Comparison of ENCODE assay signal across 8 cellular contexts in the genomic region with DNA sequence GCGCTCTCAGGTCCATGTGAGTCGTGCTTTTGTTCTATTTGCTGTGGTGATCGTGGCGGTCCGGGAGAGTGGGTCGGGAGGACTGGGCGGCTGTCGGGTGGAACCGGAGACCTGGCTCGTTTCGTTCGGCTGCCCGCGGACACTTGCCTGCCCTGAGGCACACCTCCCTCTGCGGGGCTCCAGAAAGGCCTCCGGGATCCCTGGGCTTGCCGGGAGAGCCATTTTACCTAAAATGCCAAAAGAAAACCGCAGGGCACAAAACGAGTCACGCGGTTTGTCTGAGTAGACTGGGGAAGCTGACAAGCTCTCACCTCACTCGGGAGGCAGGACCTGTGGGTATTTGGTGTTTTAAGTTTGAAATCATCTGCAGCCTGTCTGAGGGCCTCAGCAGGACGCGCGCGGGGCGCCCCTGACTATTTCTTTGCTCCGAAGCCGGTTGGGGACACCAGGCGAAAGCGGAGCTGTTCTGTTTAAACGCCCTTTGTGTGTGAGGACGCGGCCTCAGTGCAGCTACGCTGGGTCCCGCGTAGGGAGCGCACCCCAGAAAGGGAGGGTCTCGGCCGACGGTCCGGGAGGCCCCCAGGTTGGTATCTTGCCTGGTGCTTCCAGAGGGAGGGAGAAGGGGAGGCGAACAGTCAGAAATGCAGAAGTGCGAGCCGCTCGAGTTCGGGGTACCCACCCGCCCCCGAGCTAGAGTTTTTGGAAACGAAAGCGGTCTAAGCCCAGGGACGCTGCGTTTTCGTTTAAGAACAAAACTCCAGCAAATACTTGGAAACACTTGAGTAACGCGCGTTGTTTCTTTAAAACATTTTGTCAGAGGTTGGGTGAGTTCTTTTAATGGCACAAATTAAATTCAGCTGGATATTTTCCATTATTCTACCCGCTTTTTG. TPM values are rescaled to one million over a fixed set of nuclear protein-coding genes. Genes with fewer than 3 reads are reported as not detected.
DNase-seq lines count a peak whose midpoint lies in the region; ATAC-seq and TF ChIP-seq lines count a peak whose summit lies in the region.

No MANE protein-coding gene starts in this region.

- no peaks in the 10 kb centered on the region for H3K79me2 ChIP-seq in PC-3 (ENCODE audit: low read length)

- peaks cover 50% of the 10 kb centered on the region for H3K4me1 ChIP-seq in HUES6 (ENCODE audit: control insufficient read depth, insufficient read depth, low read length)
- H3K4me1 ChIP-seq in breast epithelium: no peaks in the 10 kb centered on the region
- H3K4me1 ChIP-seq in muscle layer of duodenum (ENCODE audit: control insufficient read depth in 1 of 2, insufficient read depth in 2 of 2, low read length in 2 of 2): peaks cover 0 to 37% of the 10 kb centered on the region in 2 donors
- no peaks in the 10 kb centered on the region for H3K4me1 ChIP-seq in PC-3 (ENCODE audit: insufficient read depth, low read length)

- H2AFZ ChIP-seq in PC-3 (ENCODE audit: low read length): no peak overlapping the region

- CTCF ChIA-PET in PC-3 (lab: Charles Lee): no interaction called here

- H3K9ac ChIP-seq in HUES6 (ENCODE audit: low read length) (peak overlapping the region; percentile 39), PC-3 (ENCODE audit: low read length) (no peak overlapping the region)

- no peak for ATAC-seq in PC-3
- no peak for ATAC-seq in stimulated activated effector memory CD8-positive, alpha-beta T cell treated with anti-CD3 and anti-CD28 coated beads, Interleukin-12 subunit alpha, Interleukin-12 subunit beta, amount 100 ng/mL, for 72 hours

- no TSS peak for BruUV-seq in PC-3 (replicated peaks; lab: Mats Ljungman, UMichigan)

- H3K36me3 Mint-ChIP-seq in CD14-positive monocyte: peaks cover 7 to 8% of the 10 kb centered on the region in 2 donors
- H3K36me3 Mint-ChIP-seq in stimulated activated effector memory CD8-positive, alpha-beta T cell treated with anti-CD3 and anti-CD28 coated beads, Interleukin-12 subunit alpha, Interleukin-12 subunit beta, amount 100 ng/mL, for 72 hours: no peaks in the 10 kb centered on the region

- H3K27ac ChIP-seq in HUES6 (ENCODE audit: low read depth, low read length): no peak overlapping the region
- H3K27ac ChIP-seq in breast epithelium: no peak overlapping the region
- no peak overlapping the region for H3K27ac ChIP-seq in muscle layer of duodenum (ENCODE audit: low read length)
- H3K27ac ChIP-seq in PC-3 (ENCODE audit: low read length): no peak overlapping the region

- H3K27me3 Mint-ChIP-seq in CD14-positive monocyte (ENCODE audit: low read depth in 3 of 3): peaks cover 88 to 97% (median 92%) of the 10 kb centered on the region in 3 donors

- POLR2A ChIA-PET in PC-3 (lab: Charles Lee; ENCODE audit: unreplicated experiment): no interaction called here

- H3K36me3 ChIP-seq in HUES6 (ENCODE audit: control insufficient read depth, insufficient read depth, low read length) (no peaks in the 10 kb centered on the region), breast epithelium (no peaks in the 10 kb centered on the region), muscle layer of duodenum (ENCODE audit: control insufficient read depth in 1 of 2, insufficient read depth in 2 of 2, low read length in 2 of 2) (no peaks in the 10 kb centered on the region), PC-3 (ENCODE audit: low read depth, low read length) (no peaks in the 10 kb centered on the region)

- peaks cover 1 to 40% (median 31%) of the 10 kb centered on the region in 7 donors for H3K9me3 Mint-ChIP-seq in CD14-positive monocyte
- peaks cover 7% of the 10 kb centered on the region for H3K9me3 Mint-ChIP-seq in stimulated activated effector memory CD8-positive, alpha-beta T cell treated with anti-CD3 and anti-CD28 coated beads, Interleukin-12 subunit alpha, Interleukin-12 subunit beta, amount 100 ng/mL, for 72 hours

- peaks cover 100% of the 10 kb centered on the region for H3K27me3 ChIP-seq in HUES6 (ENCODE audit: control insufficient read depth, insufficient read depth, low read length)
- peaks cover 1 to 95% of the 10 kb centered on the region in 2 donors for H3K27me3 ChIP-seq in breast epithelium
- H3K27me3 ChIP-seq in muscle layer of duodenum (ENCODE audit: low read depth, low read length): peaks cover 68% of the 10 kb centered on the region
- H3K27me3 ChIP-seq in PC-3 (ENCODE audit: low read length): peaks cover 91% of the 10 kb centered on the region

- DNase-seq in CD14-positive monocyte (ENCODE audit: low spot score) (no peak), breast epithelium (ENCODE audit: low spot score in 2 of 2) (no peak), GOT3 (lab: John Stamatoyannopoulos, UW) (no peak), AG08395 (ENCODE audit: low spot score) (no peak), PC-3 (no peak)
- DNase-seq in stimulated activated effector memory CD8-positive, alpha-beta T cell treated with anti-CD3 and anti-CD28 coated beads, Interleukin-12 subunit alpha, Interleukin-12 subunit beta, amount 100 ng/mL, for 72 hours (ENCODE audit: low spot score in 2 of 2): no peak

- peak overlapping the region; percentile 61 for H3K4me3 ChIP-seq in HUES6 (ENCODE audit: low read depth, low read length)
- H3K4me3 ChIP-seq in breast epithelium: peak overlapping the region; percentile 12 to 41 (median 26)
- peak overlapping the region; percentile 49 to 63 for H3K4me3 ChIP-seq in muscle layer of duodenum (ENCODE audit: low read depth in 1 of 2, low read length in 2 of 2)
- H3K4me3 ChIP-seq in PC-3 (ENCODE audit: low read length): no peak overlapping the region

- peak overlapping the region; percentile 47 to 95 for H3K4me3 Mint-ChIP-seq in CD14-positive monocyte
- no peak overlapping the region for H3K4me3 Mint-ChIP-seq in stimulated activated effector memory CD8-positive, alpha-beta T cell treated with anti-CD3 and anti-CD28 coated beads, Interleukin-12 subunit alpha, Interleukin-12 subunit beta, amount 100 ng/mL, for 72 hours

- H3K9me3 ChIP-seq in HUES6 (ENCODE audit: control insufficient read depth, insufficient read depth, low read depth, low read length) (no peaks in the 10 kb centered on the region), breast epithelium (no peaks in the 10 kb centered on the region), muscle layer of duodenum (ENCODE audit: control insufficient read depth in 1 of 2, low read length in 2 of 2) (no peaks in the 10 kb centered on the region), PC-3 (ENCODE audit: low read length) (no peaks in the 10 kb centered on the region)

- intact Hi-C loops in CD14-positive monocyte (cut with micrococcal nuclease) (no loop called here), breast epithelium (cut with DNase I; ENCODE audit: low total_unique reads) (no loop called here), PC-3 (cut with micrococcal nuclease) (no loop called here)

- no peaks in the 10 kb centered on the region for H3K9me2 ChIP-seq in PC-3 (replicated peaks; ENCODE audit: low read length)

- H3F3A ChIP-seq in PC-3 (ENCODE audit: low read length, unreplicated experiment): no peaks in the 10 kb centered on the region

- no peak for TF ChIP-seq CTCF in CD14-positive monocyte (IDR thresholded peaks at IDR 0.05)
- no peak for TF ChIP-seq CTCF in breast epithelium (IDR thresholded peaks at IDR 0.05)
- no peak for TF ChIP-seq CTCF in PC-3 (conservative IDR thresholded peaks at IDR 0.05; ENCODE audit: low read depth, low read length)

- peaks cover 14% of the 10 kb centered on the region for H3K4me1 Mint-ChIP-seq in CD14-positive monocyte
- H3K4me1 Mint-ChIP-seq in stimulated activated effector memory CD8-positive, alpha-beta T cell treated with anti-CD3 and anti-CD28 coated beads, Interleukin-12 subunit alpha, Interleukin-12 subunit beta, amount 100 ng/mL, for 72 hours: no peaks in the 10 kb centered on the region

- peak overlapping the region in 1 of 7 donors; percentile 81 for H3K27ac Mint-ChIP-seq in CD14-positive monocyte
- H3K27ac Mint-ChIP-seq in stimulated activated effector memory CD8-positive, alpha-beta T cell treated with anti-CD3 and anti-CD28 coated beads, Interleukin-12 subunit alpha, Interleukin-12 subunit beta, amount 100 ng/mL, for 72 hours: no peak overlapping the region

- no peak overlapping the region for H3K4me2 ChIP-seq in PC-3 (ENCODE audit: low read length)

- H4K20me1 ChIP-seq in PC-3 (ENCODE audit: low read length): no peaks in the 10 kb centered on the region

- TF ChIP-seq POLR2A in breast epithelium (IDR thresholded peaks at IDR 0.05): no peak

RNA-seq across cellular contexts. Expression of a gene that starts 1.0 kb away (rescaled TPM):
- polyA plus RNA-seq in CD14-positive monocyte: not detected
- not detected for total RNA-seq in breast epithelium
- total RNA-seq in PC-3 (2014; rRNA removed): not detected in 2 replicates
